In the genomic region with DNA sequence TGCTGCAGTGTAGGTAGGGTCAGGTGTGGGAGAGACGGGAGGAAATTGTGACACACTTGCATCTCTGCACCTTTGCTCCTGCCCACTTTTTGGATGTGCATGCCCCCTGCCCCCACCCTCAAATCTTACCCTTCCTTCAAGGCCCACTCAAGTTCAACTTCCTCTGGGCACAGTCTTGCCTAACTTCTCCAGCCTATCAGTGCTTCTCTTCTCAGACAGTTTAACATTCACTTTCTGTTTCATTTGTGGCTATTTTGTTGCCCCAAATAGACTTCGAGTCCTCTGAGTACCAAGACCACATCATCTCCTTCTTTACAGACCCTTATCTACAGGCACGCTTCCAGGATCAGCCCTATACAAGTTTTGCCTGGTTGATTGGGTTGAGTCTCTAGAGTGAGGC, we compare ENCODE assay signal across 1 cellular context.
TF ChIP-seq lines count a peak whose summit lies in the region.

No MANE protein-coding gene starts in this region.

TF ChIP-seq in HepG2, 621 proteins besides CTCF, POLR2A, EP300 and RAD21 (continued from another document):
- TF ChIP-seq, protein P1, sequence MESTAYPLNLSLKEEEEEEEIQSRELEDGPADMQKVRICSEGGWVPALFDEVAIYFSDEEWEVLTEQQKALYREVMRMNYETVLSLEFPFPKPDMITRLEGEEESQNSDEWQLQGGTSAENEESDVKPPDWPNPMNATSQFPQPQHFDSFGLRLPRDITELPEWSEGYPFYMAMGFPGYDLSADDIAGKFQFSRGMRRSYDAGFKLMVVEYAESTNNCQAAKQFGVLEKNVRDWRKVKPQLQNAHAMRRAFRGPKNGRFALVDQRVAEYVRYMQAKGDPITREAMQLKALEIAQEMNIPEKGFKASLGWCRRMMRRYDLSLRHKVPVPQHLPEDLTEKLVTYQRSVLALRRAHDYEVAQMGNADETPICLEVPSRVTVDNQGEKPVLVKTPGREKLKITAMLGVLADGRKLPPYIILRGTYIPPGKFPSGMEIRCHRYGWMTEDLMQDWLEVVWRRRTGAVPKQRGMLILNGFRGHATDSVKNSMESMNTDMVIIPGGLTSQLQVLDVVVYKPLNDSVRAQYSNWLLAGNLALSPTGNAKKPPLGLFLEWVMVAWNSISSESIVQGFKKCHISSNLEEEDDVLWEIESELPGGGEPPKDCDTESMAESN (CRISPR knock-in tag; conservative IDR thresholded peaks at IDR 0.05): no peak
- TF ChIP-seq, protein P2, sequence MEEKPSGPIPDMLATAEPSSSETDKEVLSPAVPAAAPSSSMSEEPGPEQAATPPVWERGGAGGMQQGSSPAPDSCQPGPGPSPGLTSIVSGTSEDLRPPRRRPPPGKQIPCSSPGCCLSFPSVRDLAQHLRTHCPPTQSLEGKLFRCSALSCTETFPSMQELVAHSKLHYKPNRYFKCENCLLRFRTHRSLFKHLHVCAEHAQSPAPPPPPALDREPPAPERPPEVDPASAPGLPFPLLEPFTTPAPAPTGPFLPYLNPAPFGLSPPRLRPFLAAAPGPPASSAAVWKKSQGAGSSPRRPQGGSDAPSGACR (CRISPR knock-in tag; IDR thresholded peaks at IDR 0.05): no peak
- TF ChIP-seq, protein P3, sequence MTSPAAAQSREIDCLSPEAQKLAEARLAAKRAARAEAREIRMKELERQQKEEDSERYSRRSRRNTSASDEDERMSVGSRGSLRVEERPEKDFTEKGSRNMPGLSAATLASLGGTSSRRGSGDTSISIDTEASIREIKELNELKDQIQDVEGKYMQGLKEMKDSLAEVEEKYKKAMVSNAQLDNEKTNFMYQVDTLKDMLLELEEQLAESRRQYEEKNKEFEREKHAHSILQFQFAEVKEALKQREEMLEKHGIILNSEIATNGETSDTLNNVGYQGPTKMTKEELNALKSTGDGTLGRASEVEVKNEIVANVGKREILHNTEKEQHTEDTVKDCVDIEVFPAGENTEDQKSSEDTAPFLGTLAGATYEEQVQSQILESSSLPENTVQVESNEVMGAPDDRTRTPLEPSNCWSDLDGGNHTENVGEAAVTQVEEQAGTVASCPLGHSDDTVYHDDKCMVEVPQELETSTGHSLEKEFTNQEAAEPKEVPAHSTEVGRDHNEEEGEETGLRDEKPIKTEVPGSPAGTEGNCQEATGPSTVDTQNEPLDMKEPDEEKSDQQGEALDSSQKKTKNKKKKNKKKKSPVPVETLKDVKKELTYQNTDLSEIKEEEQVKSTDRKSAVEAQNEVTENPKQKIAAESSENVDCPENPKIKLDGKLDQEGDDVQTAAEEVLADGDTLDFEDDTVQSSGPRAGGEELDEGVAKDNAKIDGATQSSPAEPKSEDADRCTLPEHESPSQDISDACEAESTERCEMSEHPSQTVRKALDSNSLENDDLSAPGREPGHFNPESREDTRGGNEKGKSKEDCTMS (CRISPR knock-in tag; conservative IDR thresholded peaks at IDR 0.05): no peak
- TF ChIP-seq HMG20A (CRISPR knock-in tag; IDR thresholded peaks at IDR 0.05; ENCODE audit: borderline replicate concordance) (no peak), ASH2L (IDR thresholded peaks at IDR 0.05; ENCODE audit: insufficient read length, low read depth, low read length) (no peak)
TF ChIP-seq in HepG2: peak in this region for 0.
